Comparison of ENCODE assay signal across 11 cellular contexts in genomic region chr16:87954826-87955225, GRCh38. TPM values are rescaled to one million over a fixed set of nuclear protein-coding genes. Genes with fewer than 3 reads are reported as not detected.
DNase-seq lines count a peak whose midpoint lies in the region; ATAC-seq and TF ChIP-seq lines count a peak whose summit lies in the region.
"Had no signal": no experiment of that assay in that cellular context is flagged by ENCODE, and none has a peak within 500 bp of the region (broad histone marks: within the 10 kb centered on the region; RNA-seq: fewer than 3 reads in every experiment).

No MANE protein-coding gene starts in this region.

- H3K4me1 Mint-ChIP-seq in dendritic cell treated with granulocyte-macrophage colony-stimulating factor and Interleukin-4, amounts not matched to agents 40 ng/mL and 50 ng/mL, for 4 days (ENCODE audit: low read depth), result peaks cover 76% of the 10 kb centered on the region
- H3K4me1 Mint-ChIP-seq in naive thymus-derived CD8-positive, alpha-beta T cell, result peaks cover 41 to 89% (median 74%) of the 10 kb centered on the region in 4 donors

- 67 to 77% (median 74%) methylated on average over 13 to 15 of the region's 15 CpGs for WGBS in heart left ventricle, 4 donors

- no peaks in the 10 kb centered on the region for H3K27me3 Mint-ChIP-seq in dendritic cell treated with granulocyte-macrophage colony-stimulating factor and Interleukin-4, amounts not matched to agents 40 ng/mL and 50 ng/mL, for 4 days
- H3K27me3 Mint-ChIP-seq in naive thymus-derived CD8-positive, alpha-beta T cell, result no peaks in the 10 kb centered on the region

- peak overlapping the region; percentile 97 for H3K27ac Mint-ChIP-seq in dendritic cell treated with granulocyte-macrophage colony-stimulating factor and Interleukin-4, amounts not matched to agents 40 ng/mL and 50 ng/mL, for 4 days
- peak overlapping the region; percentile 36 to 98 (median 94) for H3K27ac Mint-ChIP-seq in naive thymus-derived CD8-positive, alpha-beta T cell

- peaks cover 0 to 70% (median 39%) of the 10 kb centered on the region in 12 donors for H3K4me1 ChIP-seq in heart left ventricle

- H3K9me3 Mint-ChIP-seq in dendritic cell treated with granulocyte-macrophage colony-stimulating factor and Interleukin-4, amounts not matched to agents 40 ng/mL and 50 ng/mL, for 4 days, result no peaks in the 10 kb centered on the region
- H3K9me3 Mint-ChIP-seq in naive thymus-derived CD8-positive, alpha-beta T cell, result no peaks in the 10 kb centered on the region

- DNase-seq in heart left ventricle (peak in 1 of 5 donors; percentile 4), left ventricle myocardium superior (no peak), epidermal melanocyte (ENCODE audit: insufficient read length, low spot score) (no peak)
- no peak for DNase-seq in naive thymus-derived CD8-positive, alpha-beta T cell
- DNase-seq: kidney glomerular epithelial cell, NCI-H1436 treated with DMSO at 0.1 percent for 48 hours, OCI-M1 had no signal

- no peak for TF ChIP-seq POLR2A in heart left ventricle (IDR thresholded peaks at IDR 0.05)

- TF ChIP-seq CTCF in heart left ventricle (IDR thresholded peaks at IDR 0.05), result no peak

- POLR2A ChIA-PET in naive thymus-derived CD8-positive, alpha-beta T cell (lab: Charles Lee), result no interaction called here

- intact Hi-C loops in heart left ventricle (cut with DNase I), result loop anchor here in 1 of 10 donors (10.0 kb wide), 1 partner anchor 580 kb away; no protein-coding TSS in a partner anchor
- intact Hi-C loops in left ventricle myocardium superior (cut with micrococcal nuclease), result no loop called here
- intact Hi-C loops in dendritic cell treated with granulocyte-macrophage colony-stimulating factor and Interleukin-4, amounts not matched to agents 40 ng/mL and 50 ng/mL, for 4 days (cut with micrococcal nuclease), result loop anchor here (5.0 kb wide), 1 partner anchor 52 kb away; no protein-coding TSS in a partner anchor

- peak overlapping the region in 9 of 12 donors; percentile 3 to 99 (median 40) for H3K27ac ChIP-seq in heart left ventricle

- peaks cover 40% of the 10 kb centered on the region for H3K36me3 Mint-ChIP-seq in dendritic cell treated with granulocyte-macrophage colony-stimulating factor and Interleukin-4, amounts not matched to agents 40 ng/mL and 50 ng/mL, for 4 days (ENCODE audit: low read depth)
- peaks cover 0 to 31% (median 0%) of the 10 kb centered on the region in 3 donors for H3K36me3 Mint-ChIP-seq in naive thymus-derived CD8-positive, alpha-beta T cell

- H3K36me3 ChIP-seq in heart left ventricle, result peaks cover 0 to 9% (median 0%) of the 10 kb centered on the region in 9 donors

- H3K4me3 Mint-ChIP-seq in dendritic cell treated with granulocyte-macrophage colony-stimulating factor and Interleukin-4, amounts not matched to agents 40 ng/mL and 50 ng/mL, for 4 days, result peak overlapping the region; percentile 76
- H3K4me3 Mint-ChIP-seq in naive thymus-derived CD8-positive, alpha-beta T cell, result peak overlapping the region in 3 of 10 donors; percentile 10 to 88 (median 84)

- no peak for ATAC-seq in heart left ventricle
- no peak for ATAC-seq in left ventricle myocardium superior
- no peak for ATAC-seq in naive thymus-derived CD8-positive, alpha-beta T cell
- ATAC-seq in SK-N-SH treated with all-trans-retinoic acid at 6 μM for 48 hours, result no peak
- ATAC-seq in GM21367 (IDR thresholded peaks at IDR 0.05; ENCODE audit: unreplicated experiment), result no peak
- ATAC-seq in GM19463 (IDR thresholded peaks at IDR 0.05; ENCODE audit: unreplicated experiment), result no peak

- H3K27me3 ChIP-seq in heart left ventricle, result no peaks in the 10 kb centered on the region

- peak overlapping the region in 1 of 12 donors; percentile 23 for H3K4me3 ChIP-seq in heart left ventricle

- no peaks in the 10 kb centered on the region for H3K9me3 ChIP-seq in heart left ventricle

TF ChIP-seq in SK-N-SH treated with all-trans-retinoic acid at 6 μM for 48 hours, 23 proteins besides CTCF, POLR2A, EP300 and RAD21 (continues in another document):
- no peak for TF ChIP-seq ZC3H10 (CRISPR knock-in tag; IDR thresholded peaks at IDR 0.05)
- no peak for TF ChIP-seq ZFP3 (CRISPR knock-in tag; IDR thresholded peaks at IDR 0.05)
- TF ChIP-seq ZFP30 (CRISPR knock-in tag; IDR thresholded peaks at IDR 0.05), result no peak
- TF ChIP-seq BACH2 (CRISPR knock-in tag; IDR thresholded peaks at IDR 0.05; ENCODE audit: borderline replicate concordance), result no peak
- no peak for TF ChIP-seq TCF4 (CRISPR knock-in tag; IDR thresholded peaks at IDR 0.05; ENCODE audit: borderline replicate concordance)
- no peak for TF ChIP-seq GLIS3 (CRISPR knock-in tag; IDR thresholded peaks at IDR 0.05)
- TF ChIP-seq, protein P1, sequence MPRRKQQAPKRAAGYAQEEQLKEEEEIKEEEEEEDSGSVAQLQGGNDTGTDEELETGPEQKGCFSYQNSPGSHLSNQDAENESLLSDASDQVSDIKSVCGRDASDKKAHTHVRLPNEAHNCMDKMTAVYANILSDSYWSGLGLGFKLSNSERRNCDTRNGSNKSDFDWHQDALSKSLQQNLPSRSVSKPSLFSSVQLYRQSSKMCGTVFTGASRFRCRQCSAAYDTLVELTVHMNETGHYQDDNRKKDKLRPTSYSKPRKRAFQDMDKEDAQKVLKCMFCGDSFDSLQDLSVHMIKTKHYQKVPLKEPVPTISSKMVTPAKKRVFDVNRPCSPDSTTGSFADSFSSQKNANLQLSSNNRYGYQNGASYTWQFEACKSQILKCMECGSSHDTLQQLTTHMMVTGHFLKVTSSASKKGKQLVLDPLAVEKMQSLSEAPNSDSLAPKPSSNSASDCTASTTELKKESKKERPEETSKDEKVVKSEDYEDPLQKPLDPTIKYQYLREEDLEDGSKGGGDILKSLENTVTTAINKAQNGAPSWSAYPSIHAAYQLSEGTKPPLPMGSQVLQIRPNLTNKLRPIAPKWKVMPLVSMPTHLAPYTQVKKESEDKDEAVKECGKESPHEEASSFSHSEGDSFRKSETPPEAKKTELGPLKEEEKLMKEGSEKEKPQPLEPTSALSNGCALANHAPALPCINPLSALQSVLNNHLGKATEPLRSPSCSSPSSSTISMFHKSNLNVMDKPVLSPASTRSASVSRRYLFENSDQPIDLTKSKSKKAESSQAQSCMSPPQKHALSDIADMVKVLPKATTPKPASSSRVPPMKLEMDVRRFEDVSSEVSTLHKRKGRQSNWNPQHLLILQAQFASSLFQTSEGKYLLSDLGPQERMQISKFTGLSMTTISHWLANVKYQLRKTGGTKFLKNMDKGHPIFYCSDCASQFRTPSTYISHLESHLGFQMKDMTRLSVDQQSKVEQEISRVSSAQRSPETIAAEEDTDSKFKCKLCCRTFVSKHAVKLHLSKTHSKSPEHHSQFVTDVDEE (CRISPR knock-in tag; IDR thresholded peaks at IDR 0.05), result no peak
- TF ChIP-seq, protein P2, sequence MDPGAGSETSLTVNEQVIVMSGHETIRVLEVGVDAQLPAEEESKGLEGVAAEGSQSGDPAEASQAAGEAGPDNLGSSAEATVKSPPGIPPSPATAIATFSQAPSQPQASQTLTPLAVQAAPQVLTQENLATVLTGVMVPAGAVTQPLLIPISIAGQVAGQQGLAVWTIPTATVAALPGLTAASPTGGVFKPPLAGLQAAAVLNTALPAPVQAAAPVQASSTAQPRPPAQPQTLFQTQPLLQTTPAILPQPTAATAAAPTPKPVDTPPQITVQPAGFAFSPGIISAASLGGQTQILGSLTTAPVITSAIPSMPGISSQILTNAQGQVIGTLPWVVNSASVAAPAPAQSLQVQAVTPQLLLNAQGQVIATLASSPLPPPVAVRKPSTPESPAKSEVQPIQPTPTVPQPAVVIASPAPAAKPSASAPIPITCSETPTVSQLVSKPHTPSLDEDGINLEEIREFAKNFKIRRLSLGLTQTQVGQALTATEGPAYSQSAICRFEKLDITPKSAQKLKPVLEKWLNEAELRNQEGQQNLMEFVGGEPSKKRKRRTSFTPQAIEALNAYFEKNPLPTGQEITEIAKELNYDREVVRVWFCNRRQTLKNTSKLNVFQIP (CRISPR knock-in tag; IDR thresholded peaks at IDR 0.05; ENCODE audit: borderline replicate concordance, low read depth), result no peak
- TF ChIP-seq ZNF8 (CRISPR knock-in tag; IDR thresholded peaks at IDR 0.05), result no peak
- TF ChIP-seq CREB5 (CRISPR knock-in tag; IDR thresholded peaks at IDR 0.05; ENCODE audit: low read depth), result no peak
- no peak for TF ChIP-seq PATZ1 (CRISPR knock-in tag; IDR thresholded peaks at IDR 0.05; ENCODE audit: borderline replicate concordance)

RNA-seq across cellular contexts. Expression of gene BANP, which starts 3.6 kb away (rescaled TPM):
- total RNA-seq in heart left ventricle (10 to 100 TPM; 11.9 to 20.7 (median 14.3) TPM), left ventricle myocardium superior (15.5 TPM)
- 1 to 10 TPM; 7.2 to 9.2 TPM for polyA plus RNA-seq in heart left ventricle
- 10 to 100 TPM; 85.2 to 89.4 TPM for total RNA-seq in naive thymus-derived CD8-positive, alpha-beta T cell
- polyA plus RNA-seq in naive thymus-derived CD8-positive, alpha-beta T cell, result 10 to 100 TPM; 13.4 to 29.1 (median 15.7) TPM

RNA-seq across cellular contexts. Expression of gene CA5A, which starts 18.5 kb away (rescaled TPM):
- total RNA-seq in heart left ventricle (under 1 TPM in 2 of 9 donors, not detected in 7; 0.25 to 0.44 TPM), left ventricle myocardium superior (not detected)
- under 1 TPM in 1 of 2 donors, not detected in 1; 0.08 TPM for polyA plus RNA-seq in heart left ventricle
- not detected for total RNA-seq in naive thymus-derived CD8-positive, alpha-beta T cell
- not detected for polyA plus RNA-seq in naive thymus-derived CD8-positive, alpha-beta T cell
